Comparison of ENCODE assay signal across 20 cellular contexts in the genomic region with DNA sequence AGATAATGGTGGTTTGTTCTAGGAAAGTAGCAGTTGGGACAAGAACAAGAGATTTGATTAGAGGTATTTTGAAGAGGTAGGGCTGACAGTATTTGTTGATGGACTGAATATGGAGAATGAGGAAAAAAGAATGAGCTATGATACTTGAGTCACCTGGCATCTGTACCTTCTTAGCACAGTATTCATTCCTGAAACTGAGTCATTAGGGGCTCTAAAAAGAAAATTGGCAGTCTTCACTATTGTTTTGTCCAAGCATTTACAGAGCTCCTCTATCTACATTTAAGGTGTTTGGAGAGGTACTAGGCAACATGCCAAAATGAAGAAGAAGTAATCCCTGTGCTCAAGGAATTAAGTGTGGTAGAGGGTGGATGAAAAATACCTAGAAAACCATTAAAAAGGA.
"Had no signal": no experiment of that assay in that cellular context is flagged by ENCODE, and none has a peak within 500 bp of the region (broad histone marks: within the 10 kb centered on the region; RNA-seq: fewer than 3 reads in every experiment).

No MANE protein-coding gene starts in this region.

- H3K27me3 ChIP-seq: tibial artery, uterus had no signal

- H3K4me3 ChIP-seq: coronary artery, tibial artery, uterus had no signal

- H3K36me3 ChIP-seq: tibial artery, uterus had no signal

- DNase-seq: activated B cell treated with CpG ODN at 0.5 μM for 24 hours; activated CD4-positive, alpha-beta T cell treated with anti-CD3 and anti-CD28 coated beads for 48 hours; activated CD8-positive, alpha-beta T cell treated with anti-CD3 and anti-CD28 coated beads for 36 hours; activated naive CD4-positive, alpha-beta T cell treated with Interleukin-2 at 50 U/mL for 16 hours; activated naive CD8-positive, alpha-beta T cell treated with anti-CD3 and anti-CD28 coated beads, Interleukin-2, amount 10 ng/mL, durations not matched to agents 7 days and 5 days; activated T-cell treated with anti-CD3 and anti-CD28 coated beads, Interleukin-2, amount 50 U/mL, for 1 hour; amygdala; foreskin melanocyte; glutamatergic neuron; hippocampal formation; islet precursor cell; occipital lobe; right cardiac atrium; stimulated activated CD4-positive, alpha-beta T cell treated with anti-CD3 and anti-CD28 coated beads, Interleukin-2, amount 100 ng/mL, for 24 hours; stimulated activated naive CD4-positive, alpha-beta T cell treated with Interleukin-2 at 50 U/mL for 16 hours; substantia nigra; tibial artery; uterus had no signal

- FAIRE-seq: endometrium had no signal
